Comparison of ENCODE assay signal across 8 cellular contexts in genomic region chr1:165392634-165393571, GRCh38. TPM values are rescaled to one million over a fixed set of nuclear protein-coding genes. Genes with fewer than 3 reads are reported as not detected.
DNase-seq lines count a peak whose midpoint lies in the region; ATAC-seq and TF ChIP-seq lines count a peak whose summit lies in the region.

No MANE protein-coding gene starts in this region.

- H3K36me3 ChIP-seq in HAP-1 (replicated peaks): no peaks in the 10 kb centered on the region
- H3K36me3 ChIP-seq in gastroesophageal sphincter: no peaks in the 10 kb centered on the region
- no peaks in the 10 kb centered on the region for H3K36me3 ChIP-seq in ovary
- H3K36me3 ChIP-seq in thyroid gland: no peaks in the 10 kb centered on the region

- H3K4me3 ChIP-seq in HAP-1 (no peak overlapping the region), gastroesophageal sphincter (peak overlapping the region in 1 of 2 donors; percentile 33), ovary (no peak overlapping the region), thyroid gland (replicated peaks in 1 of 3) (no peak overlapping the region)

- H3K9me3 ChIP-seq in HAP-1 (no peaks in the 10 kb centered on the region), gastroesophageal sphincter (no peaks in the 10 kb centered on the region), ovary (no peaks in the 10 kb centered on the region), thyroid gland (no peaks in the 10 kb centered on the region)

- TF ChIP-seq CTCF in gastroesophageal sphincter (IDR thresholded peaks at IDR 0.05): peak; percentile 89 to 94 (median 92)
- TF ChIP-seq CTCF in ovary (IDR thresholded peaks at IDR 0.05): peak; percentile 77 to 88 (median 81)
- peak; percentile 77 to 94 (median 88) for TF ChIP-seq CTCF in thyroid gland (IDR thresholded peaks at IDR 0.05)

- H3K4me1 ChIP-seq in HAP-1 (no peaks in the 10 kb centered on the region), gastroesophageal sphincter (peaks cover 0 to 16% (median 0%) of the 10 kb centered on the region in 3 donors), ovary (ENCODE audit: insufficient read depth) (peaks cover 2% of the 10 kb centered on the region), thyroid gland (peaks cover 0 to 6% of the 10 kb centered on the region in 2 donors)

- DNase-seq in GM03348 (ENCODE audit: low spot score) (peak; percentile 96), HAP-1 (ENCODE audit: low spot score in 2 of 2) (peak; percentile 58 to 83), LoVo (ENCODE audit: low spot score) (peak; percentile 69), SIG-M5 (lab: John Stamatoyannopoulos, UW) (peak; percentile 77), activated gamma-delta T cell (lab: John Stamatoyannopoulos, UW) (peak; percentile 55), ovary (peak; percentile 66 to 84 (median 76)), thyroid gland (peak; percentile 75 to 77)

- H3K27me3 ChIP-seq in HAP-1 (ENCODE audit: low read depth) (peaks cover 20% of the 10 kb centered on the region), gastroesophageal sphincter (no peaks in the 10 kb centered on the region), ovary (no peaks in the 10 kb centered on the region), thyroid gland (no peaks in the 10 kb centered on the region)

- TF ChIP-seq EP300 in gastroesophageal sphincter (IDR thresholded peaks at IDR 0.05) (no peak), ovary (IDR thresholded peaks at IDR 0.05) (no peak)

- TF ChIP-seq POLR2A in gastroesophageal sphincter (IDR thresholded peaks at IDR 0.05) (no peak), ovary (IDR thresholded peaks at IDR 0.05) (no peak), thyroid gland (IDR thresholded peaks at IDR 0.05) (no peak)

- H3K27ac ChIP-seq in gastroesophageal sphincter (peak overlapping the region in 1 of 4 donors; percentile 46), ovary (no peak overlapping the region), thyroid gland (no peak overlapping the region)

- in situ Hi-C loops in HAP-1 (cut with MboI; ENCODE audit: low sequenced_read_pairs): loop anchor here (25.0 kb wide), 1 partner anchor 519 kb away; no protein-coding TSS in a partner anchor

- intact Hi-C loops in ovary (cut with DNase I) (loop anchor here (2.0 to 10.0 kb wide), 3 partner anchors 199 to 522 kb away; no protein-coding TSS in a partner anchor), thyroid gland (cut with DNase I) (loop anchor here (10.0 kb wide), 1 partner anchor 522 kb away; no protein-coding TSS in a partner anchor)

- 15 to 21% methylated on average over 13 to 14 of the region's 19 CpGs for WGBS in gastroesophageal sphincter (ENCODE audit: low coverage in 1 of 2), 2 donors
- WGBS in ovary, 3 donors: 14 to 16% (median 15%) methylated on average over 19 of the region's 19 CpGs
- 15 to 20% methylated on average over 17 to 19 of the region's 19 CpGs for WGBS in thyroid gland, 2 donors

- ATAC-seq in gastroesophageal sphincter: peak; percentile 83

RNA-seq across cellular contexts. Expression of gene LMX1A, which starts 36.4 kb away (rescaled TPM):
- total RNA-seq in gastroesophageal sphincter (1 to 10 TPM in 1 of 4 donors, under 1 TPM in 3; 0.13 to 1.1 (median 0.51) TPM), ovary (not detected), thyroid gland (under 1 TPM in 2 of 4 donors, not detected in 2; 0.29 to 0.33 TPM)
- under 1 TPM in 1 of 2 donors, not detected in 1; 0.15 TPM for polyA plus RNA-seq in ovary

RNA-seq across cellular contexts. Expression of gene RXRG, which starts 52.0 kb away (rescaled TPM):
- 1 to 10 TPM; 2.4 to 6.4 (median 2.7) TPM for total RNA-seq in gastroesophageal sphincter
- 1 to 10 TPM in 5 of 7 donors, under 1 TPM in 1, not detected in 1; 0.95 to 4.5 (median 1.8) TPM for total RNA-seq in ovary
- 1 to 10 TPM in 1 of 2 donors, under 1 TPM in 1; 0.80 to 6.6 TPM for polyA plus RNA-seq in ovary
- 1 to 10 TPM in 2 of 4 donors, under 1 TPM in 2; 0.13 to 4.0 (median 0.84) TPM for total RNA-seq in thyroid gland
